ENCODE assay signal across 9 cellular contexts in genomic region chr12:30926243-30927209, GRCh38. TPM values are rescaled to one million over a fixed set of nuclear protein-coding genes. Genes with fewer than 3 reads are reported as not detected.
DNase-seq lines count a peak whose midpoint lies in the region; TF ChIP-seq lines count a peak whose summit lies in the region.
"Had no signal": no experiment of that assay in that cellular context is flagged by ENCODE, and none has a peak within 500 bp of the region (broad histone marks: within the 10 kb centered on the region; RNA-seq: fewer than 3 reads in every experiment).

TSS of gene TSPAN11 (plus strand) at chr12:30926748. CDS start at chr12:30953992, 27,244 bp downstream.

- H3K4me2 ChIP-seq in mesenchymal stem cell (ENCODE audit: low read length, poor library complexity, severe bottlenecking), result peak within 1 kb of the TSS; percentile 92

- no peak within 1 kb of the TSS for H2BK5ac ChIP-seq in mesenchymal stem cell (ENCODE audit: low read depth, low read length, poor library complexity, severe bottlenecking)

- H3K27ac Mint-ChIP-seq in endothelial cell (ENCODE audit: unreplicated experiment) (peak within 1 kb of the TSS; percentile 63), type B pancreatic cell (peak within 1 kb of the TSS; percentile 60)
- H3K27ac Mint-ChIP-seq: naive B cell had no signal

- H2AK5ac ChIP-seq in mesenchymal stem cell (ENCODE audit: low read length, severe bottlenecking), result no peak within 1 kb of the TSS

- H3K4me1 Mint-ChIP-seq in endothelial cell (ENCODE audit: unreplicated experiment) (peaks cover 26% of the 10 kb centered on the region), type B pancreatic cell (ENCODE audit: unreplicated experiment) (peaks cover 36% of the 10 kb centered on the region)

- H3K4me1 ChIP-seq in mesenchymal stem cell (ENCODE audit: control insufficient read depth, insufficient read depth, low read depth, low read length), result peaks cover 20% of the 10 kb centered on the region

- peak within 1 kb of the TSS; percentile 54 to 61 for H3K18ac ChIP-seq in mesenchymal stem cell (ENCODE audit: low read depth in 1 of 2, low read length in 2 of 2)

- WGBS in mesenchymal stem cell, result 10% methylated on average over 60 of the region's 78 CpGs

- peaks cover 15 to 17% of the 10 kb centered on the region in 2 experiments for H3K27me3 ChIP-seq in mesenchymal stem cell (ENCODE audit: control insufficient read depth in 1 of 2, insufficient read depth in 1 of 2, low read length in 2 of 2)

- TF ChIP-seq CTCF in GM12865 (IDR thresholded peaks at IDR 0.05; ENCODE audit: insufficient read depth, low read depth, low read length, missing control alignments) (no peak), endothelial cell (IDR thresholded peaks at IDR 0.05; ENCODE audit: unreplicated experiment) (no peak), type B pancreatic cell (conservative IDR thresholded peaks at IDR 0.05) (peak; percentile 26)

- H3K36me3 Mint-ChIP-seq in endothelial cell (ENCODE audit: low read depth, unreplicated experiment) (peaks cover 4% of the 10 kb centered on the region), type B pancreatic cell (peaks cover 13% of the 10 kb centered on the region)
- H3K36me3 Mint-ChIP-seq: naive B cell had no signal

- H2BK15ac ChIP-seq in mesenchymal stem cell (ENCODE audit: low read depth, poor library complexity, severe bottlenecking), result peak within 1 kb of the TSS; percentile 70

- peak within 1 kb of the TSS in 1 of 2 experiments; percentile 94 for H3K14ac ChIP-seq in mesenchymal stem cell (ENCODE audit: low read length in 2 of 2)

- DNase-seq in GM12865 (ENCODE audit: low read depth), result peak; percentile 50
- DNase-seq in NCI-H1694 (lab: John Stamatoyannopoulos, UW), result peak; percentile 3
- peak; percentile 65 for DNase-seq in endothelial cell (ENCODE audit: low spot score)
- peak; percentile 85 for DNase-seq in mesenchymal stem cell
- DNase-seq in type B pancreatic cell (ENCODE audit: extremely low spot score, unreplicated experiment), result peak; percentile 83
- DNase-seq in SKM-1 treated with dmso at 0.1 percent for 144 hours (lab: John Stamatoyannopoulos, UW; ENCODE audit: unreplicated experiment), result no peak
- DNase-seq in NCI-H187 treated with DMSO at 0.1 percent for 48 hours (lab: John Stamatoyannopoulos, UW), result no peak
- no peak for DNase-seq in LoVo (ENCODE audit: low spot score)
- DNase-seq: naive B cell had no signal

- peak within 1 kb of the TSS; percentile 82 for H4K91ac ChIP-seq in mesenchymal stem cell (ENCODE audit: low read length)

- peak within 1 kb of the TSS; percentile 79 for H3K9ac ChIP-seq in mesenchymal stem cell (ENCODE audit: low read length)

- H2AFZ ChIP-seq in mesenchymal stem cell (ENCODE audit: low read depth, low read length), result peak within 1 kb of the TSS; percentile 76

- H3K9me3 Mint-ChIP-seq in endothelial cell (ENCODE audit: unreplicated experiment) (no peaks in the 10 kb centered on the region), type B pancreatic cell (no peaks in the 10 kb centered on the region)

- H3K9me3 ChIP-seq in mesenchymal stem cell (ENCODE audit: control insufficient read depth, low read length), result no peaks in the 10 kb centered on the region

- H3K23ac ChIP-seq in mesenchymal stem cell (ENCODE audit: low read length in 2 of 2), result peak within 1 kb of the TSS in 1 of 2 experiments; percentile 91

- peak within 1 kb of the TSS; percentile 39 for H2BK120ac ChIP-seq in mesenchymal stem cell (ENCODE audit: low read depth, low read length)

- no peak within 1 kb of the TSS for H3K27ac ChIP-seq in mesenchymal stem cell (ENCODE audit: low read length, poor library complexity, severe bottlenecking)

- H3K4me3 Mint-ChIP-seq in endothelial cell (ENCODE audit: unreplicated experiment) (peak within 1 kb of the TSS; percentile 84), type B pancreatic cell (peak within 1 kb of the TSS; percentile 85)

- H3K36me3 ChIP-seq in mesenchymal stem cell (ENCODE audit: control insufficient read depth in 1 of 2, insufficient read depth in 2 of 2, low read depth in 1 of 2, low read length in 2 of 2), result no peaks in the 10 kb centered on the region

- peak within 1 kb of the TSS; percentile 88 for H4K8ac ChIP-seq in mesenchymal stem cell (ENCODE audit: low read length)

- H3K4me3 ChIP-seq in GM12865 (ENCODE audit: low read depth, low read length), result peak within 1 kb of the TSS; percentile 34
- H3K4me3 ChIP-seq in mesenchymal stem cell (ENCODE audit: insufficient read depth in 1 of 2, low read depth in 1 of 2, low read length in 2 of 2), result peak within 1 kb of the TSS; percentile 54 to 71

- no peaks in the 10 kb centered on the region for H3K79me1 ChIP-seq in mesenchymal stem cell (replicated peaks; ENCODE audit: low read length, poor library complexity, severe bottlenecking)

- H3K27me3 Mint-ChIP-seq in endothelial cell (ENCODE audit: unreplicated experiment) (peaks cover 24% of the 10 kb centered on the region), type B pancreatic cell (peaks cover 62% of the 10 kb centered on the region)

- peak within 1 kb of the TSS; percentile 41 to 76 for H3K4ac ChIP-seq in mesenchymal stem cell (ENCODE audit: low read depth in 1 of 2, low read length in 2 of 2)

- peak within 1 kb of the TSS; percentile 75 to 88 for H2BK12ac ChIP-seq in mesenchymal stem cell (ENCODE audit: low read length in 2 of 2)

RNA-seq across cellular contexts. Expression of gene TSPAN11, which starts in this region (rescaled TPM):
- 3.6 TPM for total RNA-seq in endothelial cell (ENCODE audit: unreplicated experiment)
- polyA plus RNA-seq in mesenchymal stem cell (2013, experiment 1 of 2), result 2.3 TPM
- 2.1 TPM for polyA plus RNA-seq in mesenchymal stem cell (2013, experiment 2 of 2)
- 9.5 and 52.3 TPM in 2 replicates for total RNA-seq in type B pancreatic cell (ENCODE audit: low replicate concordance)

Comparison
In these comparisons a context has a peak if more than half of its experiments do, and no peak if none do; other contexts are left out.
1. DNase-seq: peak in GM12865 (single experiment), NCI-H1694 (single experiment), endothelial cell (single experiment), mesenchymal stem cell (single experiment) and type B pancreatic cell (single experiment); none in SKM-1 treated with dmso at 0.1 percent for 144 hours (single experiment), NCI-H187 treated with DMSO at 0.1 percent for 48 hours (single experiment) and LoVo (single experiment).